Comparison of ENCODE assay signal across 1 cellular context in the genomic region with DNA sequence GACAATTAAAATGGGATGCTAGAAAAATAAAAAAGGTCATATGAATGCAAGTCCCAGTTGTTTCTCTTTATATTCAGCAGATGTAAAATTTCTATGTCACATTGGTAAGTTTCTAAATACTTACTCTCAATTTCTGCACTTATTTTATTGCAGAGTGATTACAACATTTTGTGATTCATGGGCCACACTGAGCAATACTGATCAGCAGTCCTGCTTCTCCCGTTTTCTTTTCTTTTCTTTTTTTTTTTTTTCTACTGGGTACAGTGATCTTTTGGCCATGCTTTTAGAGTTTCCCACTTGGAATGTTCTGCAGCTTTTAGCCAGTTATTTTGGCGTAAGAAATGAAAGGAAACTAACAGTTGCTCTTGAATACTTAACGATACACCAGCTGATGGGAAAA.
TF ChIP-seq lines count a peak whose summit lies in the region.

No MANE protein-coding gene starts in this region.

TF ChIP-seq in WTC11, 78 proteins besides CTCF, POLR2A, EP300 and RAD21 (continued from another document):
- TF ChIP-seq, protein P1, sequence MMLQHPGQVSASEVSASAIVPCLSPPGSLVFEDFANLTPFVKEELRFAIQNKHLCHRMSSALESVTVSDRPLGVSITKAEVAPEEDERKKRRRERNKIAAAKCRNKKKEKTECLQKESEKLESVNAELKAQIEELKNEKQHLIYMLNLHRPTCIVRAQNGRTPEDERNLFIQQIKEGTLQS (CRISPR knock-in tag; conservative IDR thresholded peaks at IDR 0.05), result no peak
